ENCODE assay signal across 14 cellular contexts in genomic region chr11:106424111-106424510, GRCh38.
DNase-seq lines count a peak whose midpoint lies in the region; ATAC-seq and TF ChIP-seq lines count a peak whose summit lies in the region.
"Had no signal": no experiment of that assay in that cellular context is flagged by ENCODE, and none has a peak within 500 bp of the region (broad histone marks: within the 10 kb centered on the region; RNA-seq: fewer than 3 reads in every experiment).

No MANE protein-coding gene starts in this region.

- no peak for ATAC-seq in HG02884 (IDR thresholded peaks at IDR 0.05; ENCODE audit: unreplicated experiment)
- ATAC-seq: sciatic nerve had no signal

- no peak overlapping the region for H4K91ac ChIP-seq in mesenchymal stem cell (ENCODE audit: low read length)

- peak overlapping the region; percentile 15 for H3K4me3 Mint-ChIP-seq in chondrocyte (ENCODE audit: unreplicated experiment)
- H3K4me3 Mint-ChIP-seq: CD4-positive, alpha-beta T cell had no signal

- H3K27me3 Mint-ChIP-seq in chondrocyte (ENCODE audit: low read depth), result no peaks in the 10 kb centered on the region
- H3K27me3 Mint-ChIP-seq: CD4-positive, alpha-beta T cell had no signal

- H3K18ac ChIP-seq in mesenchymal stem cell (ENCODE audit: low read depth in 1 of 2, low read length in 2 of 2), result no peak overlapping the region

- H2AFZ ChIP-seq in mesenchymal stem cell (ENCODE audit: low read depth, low read length), result no peak overlapping the region

- H3K14ac ChIP-seq in mesenchymal stem cell (ENCODE audit: low read length in 2 of 2), result no peak overlapping the region

- H3K36me3 ChIP-seq in BJ (ENCODE audit: control insufficient read depth, insufficient read depth, low read length), result no peaks in the 10 kb centered on the region
- no peaks in the 10 kb centered on the region for H3K36me3 ChIP-seq in MG63
- no peaks in the 10 kb centered on the region for H3K36me3 ChIP-seq in mesenchymal stem cell (ENCODE audit: control insufficient read depth in 1 of 2, insufficient read depth in 2 of 2, low read depth in 1 of 2, low read length in 2 of 2)
- H3K36me3 ChIP-seq: tibial nerve had no signal

- H2BK5ac ChIP-seq in mesenchymal stem cell (ENCODE audit: low read depth, low read length, poor library complexity, severe bottlenecking), result no peak overlapping the region

- H3K27ac ChIP-seq in mesenchymal stem cell (ENCODE audit: low read length, poor library complexity, severe bottlenecking), result peak overlapping the region; percentile 44
- H3K27ac ChIP-seq: tibial nerve had no signal

- H3K4me3 ChIP-seq in BJ (ENCODE audit: low read depth, low read length) (no peak overlapping the region), MG63 (no peak overlapping the region), mesenchymal stem cell (ENCODE audit: insufficient read depth in 1 of 2, low read depth in 1 of 2, low read length in 2 of 2) (peak overlapping the region in 1 of 2 experiments; percentile 49)
- H3K4me3 ChIP-seq: tibial nerve had no signal

- H3K23ac ChIP-seq in mesenchymal stem cell (ENCODE audit: low read length in 2 of 2), result no peak overlapping the region

- 83% methylated on average over 2 of the region's 3 CpGs for WGBS in mesenchymal stem cell

- POLR2A ChIA-PET in BJ (lab: Charles Lee), result no interaction called here

- no peak overlapping the region for H2AK5ac ChIP-seq in mesenchymal stem cell (ENCODE audit: low read length, severe bottlenecking)

- H3K4me1 Mint-ChIP-seq in chondrocyte (ENCODE audit: low read depth), result peaks cover 25% of the 10 kb centered on the region

- no peaks in the 10 kb centered on the region for H3K36me3 Mint-ChIP-seq in chondrocyte (ENCODE audit: low read depth)

- no peaks in the 10 kb centered on the region for H3K79me1 ChIP-seq in mesenchymal stem cell (replicated peaks; ENCODE audit: low read length, poor library complexity, severe bottlenecking)

- H3K9me3 Mint-ChIP-seq in chondrocyte (ENCODE audit: low read depth), result no peaks in the 10 kb centered on the region

- CTCF ChIA-PET in BJ (lab: Yijun Ruan, JAX), result interaction anchor here (0.6 kb wide), 1 partner anchor 27 kb away, joined by 3 read pairs; no protein-coding TSS in a partner anchor

- peak overlapping the region; percentile 63 for H3K27ac Mint-ChIP-seq in chondrocyte (ENCODE audit: unreplicated experiment)
- H3K27ac Mint-ChIP-seq: CD4-positive, alpha-beta T cell had no signal

- DNase-seq in BJ (ENCODE audit: low read depth) (peak; percentile 9), MG63 (peak; percentile 5), chondrocyte (ENCODE audit: low spot score) (no peak), mesenchymal stem cell (peak; percentile 38), NCI-H82 (lab: John Stamatoyannopoulos, UW) (no peak), NCI-H2081 (lab: John Stamatoyannopoulos, UW) (no peak)
- DNase-seq in stimulated activated CD4-positive, alpha-beta T cell treated with anti-CD3 and anti-CD28 coated beads, Interleukin-15, amount 100 ng/mL, for 24 hours, result no peak
- DNase-seq: activated gamma-delta T cell treated with Interleukin-2 at 50 U/mL for 16 hours; CD4-positive, alpha-beta T cell; H7; NCI-H345 had no signal

- TF ChIP-seq CTCF in BJ (IDR thresholded peaks at IDR 0.05; ENCODE audit: insufficient read depth, low read depth, low read length), result no peak
- TF ChIP-seq CTCF in chondrocyte (IDR thresholded peaks at IDR 0.05), result no peak

- no peak overlapping the region for H2BK15ac ChIP-seq in mesenchymal stem cell (ENCODE audit: low read depth, poor library complexity, severe bottlenecking)

- H3K4ac ChIP-seq in mesenchymal stem cell (ENCODE audit: low read depth in 1 of 2, low read length in 2 of 2), result no peak overlapping the region

- H3K4me1 ChIP-seq in mesenchymal stem cell (ENCODE audit: control insufficient read depth, insufficient read depth, low read depth, low read length), result peaks cover 1% of the 10 kb centered on the region

- H2BK120ac ChIP-seq in mesenchymal stem cell (ENCODE audit: low read depth, low read length), result no peak overlapping the region

- H3K9ac ChIP-seq in mesenchymal stem cell (ENCODE audit: low read length), result peak overlapping the region; percentile 78

- H4K8ac ChIP-seq in mesenchymal stem cell (ENCODE audit: low read length), result no peak overlapping the region

- H2BK12ac ChIP-seq in mesenchymal stem cell (ENCODE audit: low read length in 2 of 2), result no peak overlapping the region

- H3K27me3 ChIP-seq in BJ (ENCODE audit: control insufficient read depth, insufficient read depth, low read length), result no peaks in the 10 kb centered on the region
- no peaks in the 10 kb centered on the region for H3K27me3 ChIP-seq in MG63
- no peaks in the 10 kb centered on the region for H3K27me3 ChIP-seq in mesenchymal stem cell (ENCODE audit: control insufficient read depth in 1 of 2, insufficient read depth in 1 of 2, low read length in 2 of 2)
- H3K27me3 ChIP-seq: tibial nerve had no signal

- H3K9me3 ChIP-seq in MG63 (no peaks in the 10 kb centered on the region), mesenchymal stem cell (ENCODE audit: control insufficient read depth, low read length) (no peaks in the 10 kb centered on the region)
- H3K9me3 ChIP-seq: tibial nerve had no signal

- peak overlapping the region; percentile 21 for H3K4me2 ChIP-seq in mesenchymal stem cell (ENCODE audit: low read length, poor library complexity, severe bottlenecking)

Comparison
In these comparisons a context has a peak if more than half of its experiments do, and no peak if none do; other contexts are left out.
1. DNase-seq: peak in BJ (single experiment), MG63 (single experiment) and mesenchymal stem cell (single experiment); none in chondrocyte (single experiment), NCI-H82 (single experiment), stimulated activated CD4-positive, alpha-beta T cell treated with anti-CD3 and anti-CD28 coated beads, Interleukin-15, amount 100 ng/mL, for 24 hours (single experiment) and NCI-H2081 (0 of 2).